22 cellular contexts compared by ENCODE assay signal in genomic region chr4:7320413-7320812, GRCh38.
"Had no signal": no experiment of that assay in that cellular context is flagged by ENCODE, and none has a peak within 500 bp of the region (broad histone marks: within the 10 kb centered on the region; RNA-seq: fewer than 3 reads in every experiment).

No MANE protein-coding gene starts in this region.

- ATAC-seq: activated CD4-positive, CD25-positive, alpha-beta regulatory T cell treated with anti-CD3 and anti-CD28 coated beads, Interleukin-2, amount 50 U/mL, for 24 hours; activated CD8-positive, alpha-beta T cell treated with anti-CD3 and anti-CD28 coated beads, Interleukin-2, amount 10 ng/mL, durations not matched to agents 7 days and 5 days; foreskin keratinocyte; left lung; sciatic nerve; stimulated activated naive CD8-positive, alpha-beta T cell treated with anti-CD3 and anti-CD28 coated beads, Interleukin-15, amount 100 ng/mL, for 72 hours had no signal

- H3K4me1 Mint-ChIP-seq: activated CD4-positive, alpha-beta T cell treated with anti-CD3 and anti-CD28 coated beads, Interleukin-2, amount 10 ng/mL, durations not matched to agents 7 days and 5 days had no signal

- DNase-seq: activated CD4-positive, alpha-beta T cell treated with anti-CD3 and anti-CD28 coated beads, Interleukin-2, amount 10 ng/mL, durations not matched to agents 7 days and 5 days; activated CD8-positive, alpha-beta T cell treated with anti-CD3 and anti-CD28 coated beads, Interleukin-2, amount 10 ng/mL, durations not matched to agents 7 days and 5 days; activated naive CD4-positive, alpha-beta T cell treated with anti-CD3 and anti-CD28 coated beads for 36 hours; activated T-cell treated with anti-CD3 and anti-CD28 coated beads, Interleukin-2, amount 50 U/mL, for 24 hours; anterior cingulate cortex; caudate nucleus; colonic mucosa; foreskin keratinocyte; hippocampal formation; midbrain; nephron progenitor cell; nucleus accumbens; stimulated activated CD4-positive, alpha-beta T cell treated with anti-CD3 and anti-CD28 coated beads, Interleukin-4, amount 100 ng/mL, for 1 hour; stimulated activated naive CD8-positive, alpha-beta T cell treated with anti-CD3 and anti-CD28 coated beads, Interleukin-15, amount 100 ng/mL, for 72 hours; transverse colon; uterus had no signal

- H3K27me3 ChIP-seq: colonic mucosa, foreskin keratinocyte, transverse colon, uterus had no signal

- H3K27ac Mint-ChIP-seq: activated CD4-positive, alpha-beta T cell treated with anti-CD3 and anti-CD28 coated beads, Interleukin-2, amount 10 ng/mL, durations not matched to agents 7 days and 5 days; activated CD8-positive, alpha-beta T cell treated with anti-CD3 and anti-CD28 coated beads, Interleukin-2, amount 10 ng/mL, durations not matched to agents 7 days and 5 days; activated naive CD4-positive, alpha-beta T cell treated with anti-CD3 and anti-CD28 coated beads for 36 hours; activated T-cell treated with anti-CD3 and anti-CD28 coated beads, Interleukin-2, amount 50 U/mL, for 24 hours; brain; nephron progenitor cell; stimulated activated naive CD8-positive, alpha-beta T cell treated with anti-CD3 and anti-CD28 coated beads, Interleukin-15, amount 100 ng/mL, for 72 hours had no signal

- H3K36me3 ChIP-seq: colonic mucosa, left lung, suprapubic skin, transverse colon, uterus had no signal

- H3K27ac ChIP-seq: colonic mucosa, foreskin keratinocyte, left lung, suprapubic skin, transverse colon, uterus had no signal

- H3K4me2 ChIP-seq: smooth muscle cell had no signal

- H3K4me3 Mint-ChIP-seq: activated CD4-positive, alpha-beta T cell treated with anti-CD3 and anti-CD28 coated beads, Interleukin-2, amount 10 ng/mL, durations not matched to agents 7 days and 5 days; activated CD8-positive, alpha-beta T cell treated with anti-CD3 and anti-CD28 coated beads, Interleukin-2, amount 10 ng/mL, durations not matched to agents 7 days and 5 days; activated naive CD4-positive, alpha-beta T cell treated with anti-CD3 and anti-CD28 coated beads for 36 hours; activated T-cell treated with anti-CD3 and anti-CD28 coated beads, Interleukin-2, amount 50 U/mL, for 24 hours; brain; nephron progenitor cell; stimulated activated naive CD8-positive, alpha-beta T cell treated with anti-CD3 and anti-CD28 coated beads, Interleukin-15, amount 100 ng/mL, for 72 hours had no signal

- H3K4me1 ChIP-seq: colonic mucosa, foreskin keratinocyte, suprapubic skin, transverse colon, uterus had no signal

- H3K9me3 ChIP-seq: colonic mucosa, uterus had no signal

- H3K27me3 Mint-ChIP-seq: activated T-cell treated with anti-CD3 and anti-CD28 coated beads, Interleukin-2, amount 50 U/mL, for 24 hours; brain had no signal

- H3K4me3 ChIP-seq: colonic mucosa, left lung, smooth muscle cell, suprapubic skin, transverse colon, uterus had no signal
